In the genomic region with DNA sequence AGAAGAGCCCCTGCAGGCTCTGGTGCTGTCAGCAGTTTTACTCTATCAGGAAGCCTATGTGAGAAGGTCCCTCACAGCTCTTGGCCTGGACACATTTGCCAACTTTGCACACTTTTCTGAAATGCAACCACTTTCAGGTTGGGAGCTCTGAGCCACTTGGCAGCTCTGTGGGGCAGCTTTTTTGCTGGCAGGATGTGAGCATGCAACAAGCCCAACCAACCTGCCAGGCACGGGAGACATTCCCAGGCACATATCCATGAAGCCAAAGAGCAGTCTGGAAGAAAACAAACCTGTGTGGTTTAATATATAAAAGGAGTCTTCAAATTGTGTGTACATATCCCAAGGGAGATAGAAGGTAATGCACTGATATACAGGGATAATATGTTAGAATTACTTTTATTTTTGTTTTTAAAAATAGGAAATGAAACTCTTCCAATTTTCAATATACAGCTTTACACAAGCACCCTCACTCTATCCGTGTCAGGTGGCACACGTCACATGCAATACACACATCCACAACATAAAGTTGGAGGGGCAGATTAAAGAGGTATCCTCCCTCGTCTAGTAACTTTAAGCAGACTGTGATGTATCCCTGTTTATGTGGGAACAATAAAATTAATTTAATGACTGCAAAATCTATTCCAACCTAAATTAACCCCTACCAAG, we compare ENCODE assay signal across 17 cellular contexts. TPM values are rescaled to one million over a fixed set of nuclear protein-coding genes. Genes with fewer than 3 reads are reported as not detected.
DNase-seq lines count a peak whose midpoint lies in the region; ATAC-seq and TF ChIP-seq lines count a peak whose summit lies in the region.
"Had no signal": no experiment of that assay in that cellular context is flagged by ENCODE, and none has a peak within 500 bp of the region (broad histone marks: within the 10 kb centered on the region; RNA-seq: fewer than 3 reads in every experiment).

No MANE protein-coding gene starts in this region.

- DNase-seq in G401 (ENCODE audit: low spot score), result peak; percentile 81
- peak; percentile 48 for DNase-seq in astrocyte of the hippocampus (ENCODE audit: low read depth, low spot score)
- DNase-seq in right lobe of liver, result peak; percentile 63 to 92 (median 88)
- no peak for DNase-seq in HuH-7.5 (ENCODE audit: low spot score)
- no peak for DNase-seq in NCI-H187 (lab: John Stamatoyannopoulos, UW)
- DNase-seq: BE2C; CD4-positive, alpha-beta memory T cell; DMS79; HCEC 1CT; NCI-H1105 treated with DMSO at 0.1 percent for 48 hours; NCI-H1930; NCI-H2171 treated with DMSO at 0.1 percent for 48 hours; NCI-H510A had no signal

- intact Hi-C loops in right lobe of liver (cut with DNase I), result no loop called here

- 17% methylated on average over 4 of the region's 4 CpGs for WGBS in right lobe of liver (ENCODE audit: insufficient coverage, low coverage, low lambda C conversion rate, missing lambda C conversion rate)

- H3K27ac ChIP-seq in HEK293 (ENCODE audit: extremely low read depth, low read depth, low read length) (no peak overlapping the region), right lobe of liver (peak overlapping the region; percentile 28 to 84 (median 76))
- H3K27ac ChIP-seq: SK-N-MC had no signal

- TF ChIP-seq CTCF in HEK293 (tag by site-specific recombination; IDR thresholded peaks at IDR 0.05), result no peak
- TF ChIP-seq CTCF in right lobe of liver (IDR thresholded peaks at IDR 0.05), result no peak

- ATAC-seq in right lobe of liver (peak; percentile 84 to 89 (median 88)), HG03342 (IDR thresholded peaks at IDR 0.05; ENCODE audit: unreplicated experiment) (no peak)
- ATAC-seq: K562 had no signal

- CTCF ChIA-PET in HEK293 (lab: Yijun Ruan, JAX), result no interaction called here

- in situ Hi-C loops in G401 (cut with HindIII; ENCODE audit: low sequenced_read_pairs), result no loop called here

- POLR2A ChIA-PET in HEK293 (lab: Yijun Ruan, JAX), result no interaction called here

- H3K4me3 ChIP-seq in HEK293 (ENCODE audit: low read depth, low read length), result no peak overlapping the region
- no peak overlapping the region for H3K4me3 ChIP-seq in right lobe of liver
- H3K4me3 ChIP-seq: K562, SK-N-MC had no signal

- TF ChIP-seq POLR2A in right lobe of liver (IDR thresholded peaks at IDR 0.05), result no peak

- H3K9me3 ChIP-seq in HEK293 (ENCODE audit: control insufficient read depth, insufficient read depth, low read depth, low read length) (no peaks in the 10 kb centered on the region), right lobe of liver (no peaks in the 10 kb centered on the region)
- H3K9me3 ChIP-seq: BE2C had no signal

- H3K36me3 ChIP-seq in HEK293 (ENCODE audit: control insufficient read depth in 2 of 2, insufficient read depth in 1 of 2, low read length in 2 of 2) (no peaks in the 10 kb centered on the region), right lobe of liver (no peaks in the 10 kb centered on the region)
- H3K36me3 ChIP-seq: BE2C had no signal

- H3K4me1 ChIP-seq in HEK293 (ENCODE audit: control insufficient read depth, insufficient read depth, low read length) (no peaks in the 10 kb centered on the region), right lobe of liver (peaks cover 0 to 48% (median 18%) of the 10 kb centered on the region in 4 donors)
- H3K4me1 ChIP-seq: BE2C had no signal

- H3K27me3 ChIP-seq in right lobe of liver, result no peaks in the 10 kb centered on the region
- H3K27me3 ChIP-seq: BE2C had no signal

TF ChIP-seq in HEK293, 187 proteins besides CTCF, POLR2A, EP300 and RAD21:
- TF ChIP-seq ZNF449 (tag by site-specific recombination; IDR thresholded peaks at IDR 0.05), result peak; percentile 59; the same call in 1 of the 2 replicates
- no peak for TF ChIP-seq ZNF580 (tag by site-specific recombination; IDR thresholded peaks at IDR 0.05)
- TF ChIP-seq YY1 (tag by site-specific recombination; IDR thresholded peaks at IDR 0.05), result no peak

RNA-seq across cellular contexts. Expression of gene COX10, which starts 57.4 kb away (rescaled TPM):
- 15.9 and 26.4 TPM in 2 replicates for total RNA-seq in G401 (2014; rRNA removed; shearing (Covaris generic))
- total RNA-seq in right lobe of liver, result 10 to 100 TPM in 2 of 6 experiments, 1 to 10 TPM in 4; 6.8 to 23.0 (median 9.0) TPM

Comparison
In these comparisons a context has a peak if more than half of its experiments do, and no peak if none do; other contexts are left out.
1. DNase-seq: peak in G401 (single experiment), astrocyte of the hippocampus (single experiment) and right lobe of liver (3 of 3); none in HuH-7.5 (single experiment) and NCI-H187 (0 of 2).